ENCODE assay signal across 8 cellular contexts in the genomic region with DNA sequence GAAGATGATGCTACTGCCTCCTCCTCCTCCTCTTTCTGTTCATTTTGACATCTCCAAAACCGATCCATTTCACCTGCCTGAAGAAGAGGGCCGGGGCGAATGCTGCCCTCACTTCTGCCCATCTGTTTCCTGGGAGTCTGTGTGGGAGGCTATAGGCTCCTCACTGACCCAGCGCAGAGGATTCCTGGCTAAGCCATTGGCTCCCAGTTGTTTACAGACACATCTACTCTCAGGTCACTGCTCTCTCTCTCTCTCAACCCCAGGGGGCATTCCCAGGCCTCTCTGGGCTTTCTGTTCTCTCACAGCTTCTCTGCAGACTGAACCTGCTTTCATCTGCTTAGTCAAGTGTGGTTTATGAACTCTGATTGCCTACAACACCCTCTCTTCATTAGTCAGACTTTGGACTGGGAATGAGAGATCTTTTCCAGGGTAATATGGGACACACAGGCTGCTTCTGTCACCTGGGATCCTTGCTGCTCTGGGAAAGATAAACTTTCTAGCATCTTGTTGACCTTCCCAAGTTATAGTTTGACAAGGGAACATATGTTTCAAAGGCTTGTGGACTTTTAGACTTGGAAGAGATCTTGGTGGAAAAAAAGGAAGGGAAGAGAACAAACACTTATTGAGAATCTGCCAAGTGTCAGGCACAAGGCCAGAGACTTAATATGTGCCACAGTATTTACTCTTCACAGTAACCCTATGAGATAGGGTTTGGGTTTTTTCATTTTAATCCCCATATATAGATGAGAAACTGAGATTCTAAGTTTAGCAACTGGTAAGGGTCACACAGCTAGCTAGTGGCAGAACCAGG. TPM values are rescaled to one million over a fixed set of nuclear protein-coding genes. Genes with fewer than 3 reads are reported as not detected.
A peak's percentile ranks its signal among the peaks of the same experiment; 100 is the strongest.
DNase-seq lines count a peak whose midpoint lies in the region; ATAC-seq, FAIRE-seq and TF ChIP-seq lines count a peak whose summit lies in the region.

No MANE protein-coding gene starts in this region.

- intact Hi-C loops in pancreas (cut with DNase I), result loop anchor here in 1 of 3 donors (10.0 kb wide), 1 partner anchor 121 kb away; a partner anchor contains a TSS

- H3K27ac Mint-ChIP-seq in effector memory CD8-positive, alpha-beta T cell, result peak overlapping the region; percentile 70 to 71

- 41 to 57% methylated on average over 4 of the region's 4 CpGs for WGBS in pancreas, 2 donors

- TF ChIP-seq CTCF in VCaP (conservative IDR thresholded peaks at IDR 0.05) (no peak), pancreas (IDR thresholded peaks at IDR 0.05) (no peak)

- peak; percentile 85 for DNase-seq in ELF-1 (ENCODE audit: low read depth, low spot score)
- no peak for DNase-seq in effector memory CD8-positive, alpha-beta T cell
- DNase-seq in pancreas, result peak in 3 of 6 donors; percentile 24 to 44 (median 28)
- no peak for DNase-seq in NK-92 treated with Interleukin-12 subunit alpha and Interleukin-12 subunit beta, amount 100 ng/mL, for 24 hours (lab: John Stamatoyannopoulos, UW)
- no peak for DNase-seq in NCI-H1930 (lab: John Stamatoyannopoulos, UW)

- no peaks in the 10 kb centered on the region for H3K9me3 ChIP-seq in pancreas

- H3K27ac ChIP-seq in VCaP, result peak overlapping the region; percentile 96
- peak overlapping the region in 2 of 4 donors; percentile 63 to 68 for H3K27ac ChIP-seq in pancreas

- FAIRE-seq in pancreas (lab: Jason Lieb, UNC), result no peak

- no peak overlapping the region for H3K4me3 ChIP-seq in pancreas

- H3K4me1 ChIP-seq in pancreas, result peaks cover 17 to 25% (median 18%) of the 10 kb centered on the region in 3 donors

- H3K36me3 ChIP-seq in pancreas, result no peaks in the 10 kb centered on the region

- no peaks in the 10 kb centered on the region for H3K27me3 ChIP-seq in pancreas

- H3K4me1 Mint-ChIP-seq in effector memory CD8-positive, alpha-beta T cell (ENCODE audit: low read depth in 2 of 2), result peaks cover 14 to 17% of the 10 kb centered on the region in 2 donors

- no peaks in the 10 kb centered on the region for H3K9me3 Mint-ChIP-seq in effector memory CD8-positive, alpha-beta T cell

- H3K36me3 Mint-ChIP-seq in effector memory CD8-positive, alpha-beta T cell (ENCODE audit: insufficient read depth), result no peaks in the 10 kb centered on the region

- no peaks in the 10 kb centered on the region for H3K27me3 Mint-ChIP-seq in effector memory CD8-positive, alpha-beta T cell

- H3K4me3 Mint-ChIP-seq in effector memory CD8-positive, alpha-beta T cell, result peak overlapping the region in 1 of 2 donors; percentile 28

- ATAC-seq in GM21381 (IDR thresholded peaks at IDR 0.05; ENCODE audit: unreplicated experiment) (peak; percentile 61), HG03565 (IDR thresholded peaks at IDR 0.05; ENCODE audit: unreplicated experiment) (peak; percentile 36), pancreas (peak; percentile 77 to 82 (median 79))
- peak; percentile 80 for ATAC-seq in effector memory CD8-positive, alpha-beta T cell (replicated peaks)

RNA-seq across cellular contexts. Expression of a gene that starts 30.2 kb away (rescaled TPM):
- 10 to 100 TPM; 39.3 to 50.8 (median 43.1) TPM for total RNA-seq in pancreas
- polyA plus RNA-seq in pancreas, result 10 to 100 TPM; 28.5 to 35.8 TPM
